In genomic region chr11:69358398-69359080, GRCh38 we compare ENCODE assay signal across 21 cellular contexts.
A peak's percentile ranks its signal among the peaks of the same experiment; 100 is the strongest.
DNase-seq lines count a peak whose midpoint lies in the region; ATAC-seq and TF ChIP-seq lines count a peak whose summit lies in the region.
"Had no signal": no experiment of that assay in that cellular context is flagged by ENCODE, and none has a peak within 500 bp of the region (broad histone marks: within the 10 kb centered on the region; RNA-seq: fewer than 3 reads in every experiment).

No MANE protein-coding gene starts in this region.

- no peak overlapping the region for H3K4me3 Mint-ChIP-seq in stimulated activated effector memory CD8-positive, alpha-beta T cell treated with anti-CD3 and anti-CD28 coated beads, Interleukin-12 subunit alpha, Interleukin-12 subunit beta, amount 100 ng/mL, for 72 hours
- H3K4me3 Mint-ChIP-seq: activated CD8-positive, alpha-beta T cell treated with anti-CD3 and anti-CD28 coated beads for 36 hours; memory B cell; naive thymus-derived CD4-positive, alpha-beta T cell had no signal

- intact Hi-C loops in Panc1 (cut with micrococcal nuclease; ENCODE audit: unreplicated experiment) (no loop called here), lower leg skin (cut with DNase I; ENCODE audit: low total_unique reads) (no loop called here)

- no peak for TF ChIP-seq CTCF in Panc1 (IDR thresholded peaks at IDR 0.05)
- TF ChIP-seq CTCF in lower leg skin (IDR thresholded peaks at IDR 0.05), result no peak

- H3K36me3 ChIP-seq in Panc1 (ENCODE audit: control insufficient read depth, insufficient read depth, low read length) (no peaks in the 10 kb centered on the region), H7 (replicated peaks; ENCODE audit: control insufficient read depth, insufficient read depth, low read length) (no peaks in the 10 kb centered on the region)
- H3K36me3 ChIP-seq: WERI-Rb-1 had no signal

- ATAC-seq in Panc1, result no peak
- peak; percentile 11 for ATAC-seq in stimulated activated effector memory CD8-positive, alpha-beta T cell treated with anti-CD3 and anti-CD28 coated beads, Interleukin-12 subunit alpha, Interleukin-12 subunit beta, amount 100 ng/mL, for 72 hours
- ATAC-seq: activated CD8-positive, alpha-beta T cell treated with anti-CD3 and anti-CD28 coated beads for 36 hours; naive thymus-derived CD4-positive, alpha-beta T cell had no signal

- POLR2A ChIA-PET in Panc1 (lab: Charles Lee), result no interaction called here

- CTCF ChIA-PET in Panc1 (lab: Charles Lee), result no interaction called here

- H3K27ac Mint-ChIP-seq in stimulated activated effector memory CD8-positive, alpha-beta T cell treated with anti-CD3 and anti-CD28 coated beads, Interleukin-12 subunit alpha, Interleukin-12 subunit beta, amount 100 ng/mL, for 72 hours, result no peak overlapping the region
- H3K27ac Mint-ChIP-seq: activated CD8-positive, alpha-beta T cell treated with anti-CD3 and anti-CD28 coated beads for 36 hours; memory B cell; naive thymus-derived CD4-positive, alpha-beta T cell had no signal

- H3K4me3 ChIP-seq in Panc1 (ENCODE audit: low read depth in 2 of 2, low read length in 2 of 2), result no peak overlapping the region
- no peak overlapping the region for H3K4me3 ChIP-seq in lower leg skin (ENCODE audit: low read depth, poor library complexity, severe bottlenecking)
- H3K4me3 ChIP-seq in H7 (ENCODE audit: insufficient read depth, low read depth, low read length), result no peak overlapping the region

- 85 to 87% methylated on average over 7 to 8 of the region's 8 CpGs for WGBS in lower leg skin, 2 donors

- H3K9me3 Mint-ChIP-seq in stimulated activated effector memory CD8-positive, alpha-beta T cell treated with anti-CD3 and anti-CD28 coated beads, Interleukin-12 subunit alpha, Interleukin-12 subunit beta, amount 100 ng/mL, for 72 hours, result no peaks in the 10 kb centered on the region
- H3K9me3 Mint-ChIP-seq: memory B cell had no signal

- no peak for TF ChIP-seq POLR2A in lower leg skin (IDR thresholded peaks at IDR 0.05)

- H3K9me3 ChIP-seq in Panc1 (ENCODE audit: control insufficient read depth, insufficient read depth, low read depth, low read length), result peaks cover 15% of the 10 kb centered on the region; the same call in 1 of the 2 replicates

- in situ Hi-C loops in Panc1 (cut with HindIII; ENCODE audit: low pct_unique_long_range_greater_than_20kb, low sequenced_read_pairs), result no loop called here

- H3K4me1 ChIP-seq in Panc1 (ENCODE audit: control insufficient read depth, insufficient read depth, low read length), result peaks cover 43% of the 10 kb centered on the region

- H3K27me3 ChIP-seq in Panc1 (ENCODE audit: control insufficient read depth, insufficient read depth, low read length) (no peaks in the 10 kb centered on the region), H7 (ENCODE audit: control insufficient read depth, insufficient read depth, low read length) (no peaks in the 10 kb centered on the region)

- no peaks in the 10 kb centered on the region for H3K4me1 Mint-ChIP-seq in stimulated activated effector memory CD8-positive, alpha-beta T cell treated with anti-CD3 and anti-CD28 coated beads, Interleukin-12 subunit alpha, Interleukin-12 subunit beta, amount 100 ng/mL, for 72 hours
- H3K4me1 Mint-ChIP-seq: memory B cell had no signal

- no TSS peak for BruUV-seq in Panc1 (replicated peaks; lab: Mats Ljungman, UMichigan)

- DNase-seq in activated effector memory CD4-positive, alpha-beta T cell treated with anti-CD3 and anti-CD28 coated beads, Interleukin-2, amount 50 U/mL, for 16 hours, result peak; percentile 57
- no peak for DNase-seq in activated effector memory CD4-positive, alpha-beta T cell treated with Interleukin-2 at 50 U/mL for 16 hours
- no peak for DNase-seq in Panc1 (ENCODE audit: low read depth, low spot score)
- DNase-seq in lower leg skin (ENCODE audit: low spot score in 2 of 2), result peak; percentile 7 to 64
- no peak for DNase-seq in stimulated activated effector memory CD8-positive, alpha-beta T cell treated with anti-CD3 and anti-CD28 coated beads, Interleukin-12 subunit alpha, Interleukin-12 subunit beta, amount 100 ng/mL, for 72 hours (ENCODE audit: low spot score in 2 of 2)
- no peak for DNase-seq in H7
- DNase-seq in OCI-M1 (lab: John Stamatoyannopoulos, UW), result no peak
- DNase-seq in UCSD-AML1 (lab: John Stamatoyannopoulos, UW; ENCODE audit: unreplicated experiment), result no peak
- DNase-seq: activated CD8-positive, alpha-beta T cell treated with anti-CD3 and anti-CD28 coated beads for 36 hours; anterior cingulate cortex; central memory CD4-positive, alpha-beta T cell; EL; NCI-H1105; NCI-H2081; NK-92 treated with Interleukin-12 subunit alpha and Interleukin-12 subunit beta, amount 100 ng/mL, for 24 hours; small intestine; stimulated activated CD4-positive, alpha-beta T cell treated with anti-CD3 and anti-CD28 coated beads, Interleukin-2, amount 100 ng/mL, for 48 hours; WERI-Rb-1 had no signal

- peaks cover 5% of the 10 kb centered on the region for H3K36me3 Mint-ChIP-seq in stimulated activated effector memory CD8-positive, alpha-beta T cell treated with anti-CD3 and anti-CD28 coated beads, Interleukin-12 subunit alpha, Interleukin-12 subunit beta, amount 100 ng/mL, for 72 hours
- H3K36me3 Mint-ChIP-seq: memory B cell; naive thymus-derived CD4-positive, alpha-beta T cell had no signal

- peak overlapping the region; percentile 83; the same call in 1 of the 2 replicates for H3K27ac ChIP-seq in Panc1 (ENCODE audit: low read length)
- H3K27ac ChIP-seq: C4-2B, WERI-Rb-1 had no signal

Comparison
In these comparisons a context has a peak if more than half of its experiments do, and no peak if none do; other contexts are left out.
1. DNase-seq: peak in activated effector memory CD4-positive, alpha-beta T cell treated with anti-CD3 and anti-CD28 coated beads, Interleukin-2, amount 50 U/mL, for 16 hours (single experiment) and lower leg skin (2 of 2); none in activated effector memory CD4-positive, alpha-beta T cell treated with Interleukin-2 at 50 U/mL for 16 hours (single experiment), Panc1 (single experiment), stimulated activated effector memory CD8-positive, alpha-beta T cell treated with anti-CD3 and anti-CD28 coated beads, Interleukin-12 subunit alpha, Interleukin-12 subunit beta, amount 100 ng/mL, for 72 hours (0 of 2), H7 (single experiment), OCI-M1 (single experiment) and UCSD-AML1 (single experiment).